1 cellular context compared by ENCODE assay signal in the genomic region with DNA sequence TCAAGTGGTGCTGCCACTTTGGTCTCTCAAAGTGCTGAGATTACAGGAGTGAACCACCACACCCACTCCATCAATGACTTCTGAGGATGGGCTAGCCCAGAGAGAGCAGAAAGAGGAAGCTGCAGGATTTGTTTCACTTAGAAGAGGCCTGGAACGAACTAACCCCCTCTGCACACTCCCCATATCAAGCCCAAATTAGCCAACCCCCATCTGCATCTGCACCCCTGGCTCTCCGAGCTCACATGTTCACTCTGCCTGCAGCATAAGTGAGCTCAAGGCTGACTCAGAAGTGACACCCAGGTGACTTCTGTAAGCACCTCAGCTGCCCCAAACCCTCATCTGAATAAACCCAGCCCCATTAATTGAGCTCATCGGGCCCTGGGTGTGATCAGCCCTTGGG.
TF ChIP-seq lines count a peak whose summit lies in the region.

No MANE protein-coding gene starts in this region.

TF ChIP-seq in H1, 55 proteins besides CTCF, POLR2A, EP300 and RAD21:
- TF ChIP-seq EGR1 (IDR thresholded peaks at IDR 0.05; ENCODE audit: borderline replicate concordance, low read depth, low read length) (no peak), BRCA1 (IDR thresholded peaks at IDR 0.05; ENCODE audit: low read depth, low read length) (no peak), SP4 (IDR thresholded peaks at IDR 0.05; ENCODE audit: low read length) (no peak), ZNF274 (IDR thresholded peaks at IDR 0.05; ENCODE audit: borderline replicate concordance, extremely low read depth, low read length) (no peak), TAF7 (optimal IDR thresholded peaks at IDR 0.05; ENCODE audit: borderline replicate concordance, low read depth, low read length) (no peak), EZH2 (IDR thresholded peaks at IDR 0.05; ENCODE audit: low read depth, low read length, severe bottlenecking) (no peak), SAP30 (IDR thresholded peaks at IDR 0.05; ENCODE audit: insufficient read depth, insufficient replicate concordance, low read length) (no peak), CBX5 (IDR thresholded peaks at IDR 0.05; ENCODE audit: low read depth, low read length) (no peak), SRF (IDR thresholded peaks at IDR 0.05; ENCODE audit: low read depth, low read length) (no peak), SP2 (IDR thresholded peaks at IDR 0.05; ENCODE audit: low read length) (no peak), TAF1 (IDR thresholded peaks at IDR 0.05; ENCODE audit: low read depth, low read length) (no peak), YY1 (IDR thresholded peaks at IDR 0.05; ENCODE audit: low read depth, low read length) (no peak), CHD2 (IDR thresholded peaks at IDR 0.05; ENCODE audit: low read length) (no peak), TEAD4 (IDR thresholded peaks at IDR 0.05; ENCODE audit: low read depth, low read length) (no peak), RBBP5 (IDR thresholded peaks at IDR 0.05; ENCODE audit: borderline replicate concordance, low read depth, low read length) (no peak), KDM5A (IDR thresholded peaks at IDR 0.05; ENCODE audit: low read length) (no peak), RFX5 (IDR thresholded peaks at IDR 0.05; ENCODE audit: borderline replicate concordance, low read depth, low read length) (no peak)
- TF ChIP-seq, protein P1, sequence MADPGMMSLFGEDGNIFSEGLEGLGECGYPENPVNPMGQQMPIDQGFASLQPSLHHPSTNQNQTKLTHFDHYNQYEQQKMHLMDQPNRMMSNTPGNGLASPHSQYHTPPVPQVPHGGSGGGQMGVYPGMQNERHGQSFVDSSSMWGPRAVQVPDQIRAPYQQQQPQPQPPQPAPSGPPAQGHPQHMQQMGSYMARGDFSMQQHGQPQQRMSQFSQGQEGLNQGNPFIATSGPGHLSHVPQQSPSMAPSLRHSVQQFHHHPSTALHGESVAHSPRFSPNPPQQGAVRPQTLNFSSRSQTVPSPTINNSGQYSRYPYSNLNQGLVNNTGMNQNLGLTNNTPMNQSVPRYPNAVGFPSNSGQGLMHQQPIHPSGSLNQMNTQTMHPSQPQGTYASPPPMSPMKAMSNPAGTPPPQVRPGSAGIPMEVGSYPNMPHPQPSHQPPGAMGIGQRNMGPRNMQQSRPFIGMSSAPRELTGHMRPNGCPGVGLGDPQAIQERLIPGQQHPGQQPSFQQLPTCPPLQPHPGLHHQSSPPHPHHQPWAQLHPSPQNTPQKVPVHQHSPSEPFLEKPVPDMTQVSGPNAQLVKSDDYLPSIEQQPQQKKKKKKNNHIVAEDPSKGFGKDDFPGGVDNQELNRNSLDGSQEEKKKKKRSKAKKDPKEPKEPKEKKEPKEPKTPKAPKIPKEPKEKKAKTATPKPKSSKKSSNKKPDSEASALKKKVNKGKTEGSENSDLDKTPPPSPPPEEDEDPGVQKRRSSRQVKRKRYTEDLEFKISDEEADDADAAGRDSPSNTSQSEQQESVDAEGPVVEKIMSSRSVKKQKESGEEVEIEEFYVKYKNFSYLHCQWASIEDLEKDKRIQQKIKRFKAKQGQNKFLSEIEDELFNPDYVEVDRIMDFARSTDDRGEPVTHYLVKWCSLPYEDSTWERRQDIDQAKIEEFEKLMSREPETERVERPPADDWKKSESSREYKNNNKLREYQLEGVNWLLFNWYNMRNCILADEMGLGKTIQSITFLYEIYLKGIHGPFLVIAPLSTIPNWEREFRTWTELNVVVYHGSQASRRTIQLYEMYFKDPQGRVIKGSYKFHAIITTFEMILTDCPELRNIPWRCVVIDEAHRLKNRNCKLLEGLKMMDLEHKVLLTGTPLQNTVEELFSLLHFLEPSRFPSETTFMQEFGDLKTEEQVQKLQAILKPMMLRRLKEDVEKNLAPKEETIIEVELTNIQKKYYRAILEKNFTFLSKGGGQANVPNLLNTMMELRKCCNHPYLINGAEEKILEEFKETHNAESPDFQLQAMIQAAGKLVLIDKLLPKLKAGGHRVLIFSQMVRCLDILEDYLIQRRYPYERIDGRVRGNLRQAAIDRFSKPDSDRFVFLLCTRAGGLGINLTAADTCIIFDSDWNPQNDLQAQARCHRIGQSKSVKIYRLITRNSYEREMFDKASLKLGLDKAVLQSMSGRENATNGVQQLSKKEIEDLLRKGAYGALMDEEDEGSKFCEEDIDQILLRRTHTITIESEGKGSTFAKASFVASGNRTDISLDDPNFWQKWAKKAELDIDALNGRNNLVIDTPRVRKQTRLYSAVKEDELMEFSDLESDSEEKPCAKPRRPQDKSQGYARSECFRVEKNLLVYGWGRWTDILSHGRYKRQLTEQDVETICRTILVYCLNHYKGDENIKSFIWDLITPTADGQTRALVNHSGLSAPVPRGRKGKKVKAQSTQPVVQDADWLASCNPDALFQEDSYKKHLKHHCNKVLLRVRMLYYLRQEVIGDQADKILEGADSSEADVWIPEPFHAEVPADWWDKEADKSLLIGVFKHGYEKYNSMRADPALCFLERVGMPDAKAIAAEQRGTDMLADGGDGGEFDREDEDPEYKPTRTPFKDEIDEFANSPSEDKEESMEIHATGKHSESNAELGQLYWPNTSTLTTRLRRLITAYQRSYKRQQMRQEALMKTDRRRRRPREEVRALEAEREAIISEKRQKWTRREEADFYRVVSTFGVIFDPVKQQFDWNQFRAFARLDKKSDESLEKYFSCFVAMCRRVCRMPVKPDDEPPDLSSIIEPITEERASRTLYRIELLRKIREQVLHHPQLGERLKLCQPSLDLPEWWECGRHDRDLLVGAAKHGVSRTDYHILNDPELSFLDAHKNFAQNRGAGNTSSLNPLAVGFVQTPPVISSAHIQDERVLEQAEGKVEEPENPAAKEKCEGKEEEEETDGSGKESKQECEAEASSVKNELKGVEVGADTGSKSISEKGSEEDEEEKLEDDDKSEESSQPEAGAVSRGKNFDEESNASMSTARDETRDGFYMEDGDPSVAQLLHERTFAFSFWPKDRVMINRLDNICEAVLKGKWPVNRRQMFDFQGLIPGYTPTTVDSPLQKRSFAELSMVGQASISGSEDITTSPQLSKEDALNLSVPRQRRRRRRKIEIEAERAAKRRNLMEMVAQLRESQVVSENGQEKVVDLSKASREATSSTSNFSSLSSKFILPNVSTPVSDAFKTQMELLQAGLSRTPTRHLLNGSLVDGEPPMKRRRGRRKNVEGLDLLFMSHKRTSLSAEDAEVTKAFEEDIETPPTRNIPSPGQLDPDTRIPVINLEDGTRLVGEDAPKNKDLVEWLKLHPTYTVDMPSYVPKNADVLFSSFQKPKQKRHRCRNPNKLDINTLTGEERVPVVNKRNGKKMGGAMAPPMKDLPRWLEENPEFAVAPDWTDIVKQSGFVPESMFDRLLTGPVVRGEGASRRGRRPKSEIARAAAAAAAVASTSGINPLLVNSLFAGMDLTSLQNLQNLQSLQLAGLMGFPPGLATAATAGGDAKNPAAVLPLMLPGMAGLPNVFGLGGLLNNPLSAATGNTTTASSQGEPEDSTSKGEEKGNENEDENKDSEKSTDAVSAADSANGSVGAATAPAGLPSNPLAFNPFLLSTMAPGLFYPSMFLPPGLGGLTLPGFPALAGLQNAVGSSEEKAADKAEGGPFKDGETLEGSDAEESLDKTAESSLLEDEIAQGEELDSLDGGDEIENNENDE (IDR thresholded peaks at IDR 0.05; ENCODE audit: insufficient replicate concordance, low read length), result no peak
- TF ChIP-seq, protein P2, sequence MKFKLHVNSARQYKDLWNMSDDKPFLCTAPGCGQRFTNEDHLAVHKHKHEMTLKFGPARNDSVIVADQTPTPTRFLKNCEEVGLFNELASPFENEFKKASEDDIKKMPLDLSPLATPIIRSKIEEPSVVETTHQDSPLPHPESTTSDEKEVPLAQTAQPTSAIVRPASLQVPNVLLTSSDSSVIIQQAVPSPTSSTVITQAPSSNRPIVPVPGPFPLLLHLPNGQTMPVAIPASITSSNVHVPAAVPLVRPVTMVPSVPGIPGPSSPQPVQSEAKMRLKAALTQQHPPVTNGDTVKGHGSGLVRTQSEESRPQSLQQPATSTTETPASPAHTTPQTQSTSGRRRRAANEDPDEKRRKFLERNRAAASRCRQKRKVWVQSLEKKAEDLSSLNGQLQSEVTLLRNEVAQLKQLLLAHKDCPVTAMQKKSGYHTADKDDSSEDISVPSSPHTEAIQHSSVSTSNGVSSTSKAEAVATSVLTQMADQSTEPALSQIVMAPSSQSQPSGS (IDR thresholded peaks at IDR 0.05; ENCODE audit: low read length), result no peak
- TF ChIP-seq, protein P3, sequence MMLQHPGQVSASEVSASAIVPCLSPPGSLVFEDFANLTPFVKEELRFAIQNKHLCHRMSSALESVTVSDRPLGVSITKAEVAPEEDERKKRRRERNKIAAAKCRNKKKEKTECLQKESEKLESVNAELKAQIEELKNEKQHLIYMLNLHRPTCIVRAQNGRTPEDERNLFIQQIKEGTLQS (IDR thresholded peaks at IDR 0.05; ENCODE audit: insufficient read depth, low read depth, low read length), result no peak
TF ChIP-seq in H1: peak in this region for 0.
